10 cellular contexts compared by ENCODE assay signal in the genomic region with DNA sequence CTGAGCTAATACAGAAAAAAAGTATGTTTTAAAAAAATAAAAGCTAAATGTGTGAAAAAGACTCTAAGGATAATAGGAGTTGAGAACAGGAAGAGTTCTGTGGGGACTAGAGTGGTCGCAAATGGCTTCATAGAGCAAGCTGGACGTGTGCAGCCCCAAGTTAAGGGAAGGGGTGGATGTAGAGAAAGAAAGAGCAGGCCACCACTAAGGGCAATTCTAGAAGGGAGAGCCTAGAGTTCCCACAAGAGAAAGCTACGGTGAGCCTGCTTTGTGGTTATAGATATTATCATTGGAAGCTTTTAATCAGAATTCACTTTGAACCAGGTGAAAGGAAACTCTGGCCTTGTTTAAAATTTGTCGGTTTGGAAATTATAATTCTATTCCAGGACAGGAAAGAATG.
DNase-seq lines count a peak whose midpoint lies in the region; ATAC-seq and TF ChIP-seq lines count a peak whose summit lies in the region.
"Had no signal": no experiment of that assay in that cellular context is flagged by ENCODE, and none has a peak within 500 bp of the region (broad histone marks: within the 10 kb centered on the region; RNA-seq: fewer than 3 reads in every experiment).

No MANE protein-coding gene starts in this region.

- H3K27ac ChIP-seq in colonic mucosa, result peak overlapping the region; percentile 27

- H3K4me3 ChIP-seq in GM06990 (replicated peaks; ENCODE audit: low read depth, low read length) (0 out of 2 replicates have a peak overlapping the region, but pooled peaks have one; percentile 4), colonic mucosa (no peak overlapping the region), skeletal muscle satellite cell (ENCODE audit: low read length) (no peak overlapping the region)

- no peaks in the 10 kb centered on the region for H3K9me3 ChIP-seq in colonic mucosa
- H3K9me3 ChIP-seq in skeletal muscle satellite cell (replicated peaks; ENCODE audit: low read length), result no peaks in the 10 kb centered on the region
- H3K9me3 ChIP-seq: left lung had no signal

- intact Hi-C loops in colonic mucosa (cut with DNase I), result no loop called here

- DNase-seq in GM06990 (ENCODE audit: extremely low read depth, insufficient read length) (no peak), NCI-H526 treated with DMSO at 0.1 percent for 48 hours (lab: John Stamatoyannopoulos, UW) (peak; percentile 49), colonic mucosa (no peak), NCI-H1436 treated with DMSO at 0.1 percent for 48 hours (lab: John Stamatoyannopoulos, UW) (no peak), NCI-H748 (lab: John Stamatoyannopoulos, UW; ENCODE audit: unreplicated experiment) (no peak)
- DNase-seq: left lung, SHP77 had no signal

- H3K27me3 ChIP-seq in GM06990 (replicated peaks; ENCODE audit: control insufficient read depth, insufficient read depth, low read length) (no peaks in the 10 kb centered on the region), colonic mucosa (no peaks in the 10 kb centered on the region), skeletal muscle satellite cell (ENCODE audit: control insufficient read depth, insufficient read depth, low read length) (no peaks in the 10 kb centered on the region)
- H3K27me3 ChIP-seq: left lung had no signal

- H3K4me1 ChIP-seq in colonic mucosa (peaks cover 3% of the 10 kb centered on the region), skeletal muscle satellite cell (ENCODE audit: control insufficient read depth, insufficient read depth, low read length) (peaks cover 78% of the 10 kb centered on the region)

- H3K36me3 ChIP-seq in GM06990 (ENCODE audit: control insufficient read depth, insufficient read depth, low read length) (no peaks in the 10 kb centered on the region), colonic mucosa (no peaks in the 10 kb centered on the region), skeletal muscle satellite cell (ENCODE audit: insufficient read depth, low read length) (no peaks in the 10 kb centered on the region)
- H3K36me3 ChIP-seq: left lung had no signal

- peak overlapping the region; percentile 68 for H3K4me2 ChIP-seq in skeletal muscle satellite cell (ENCODE audit: low read length)

- ATAC-seq in GM19351 (IDR thresholded peaks at IDR 0.05; ENCODE audit: unreplicated experiment) (no peak), GM18858 (IDR thresholded peaks at IDR 0.05; ENCODE audit: unreplicated experiment) (no peak)
- ATAC-seq: left lung had no signal

- H3K9ac ChIP-seq in colonic mucosa (ENCODE audit: low read depth in 2 of 2, low read length in 2 of 2) (peak overlapping the region in 1 of 2 donors; percentile 38), skeletal muscle satellite cell (ENCODE audit: low read depth, low read length) (no peak overlapping the region)

- TF ChIP-seq CTCF in GM06990 (IDR thresholded peaks at IDR 0.05; ENCODE audit: insufficient read depth, low read length, poor library complexity, severe bottlenecking) (no peak), colonic mucosa (IDR thresholded peaks at IDR 0.05) (no peak)
